1 cellular context compared by ENCODE assay signal in genomic region chr2:204988836-204989235, GRCh38.
TF ChIP-seq lines count a peak whose summit lies in the region.

No MANE protein-coding gene starts in this region.

TF ChIP-seq in GM23338, 12 proteins besides CTCF, POLR2A, EP300 and RAD21 (continued from another document):
- TF ChIP-seq ZNF462 (CRISPR knock-in tag; IDR thresholded peaks at IDR 0.05) (no peak), STAT1 (IDR thresholded peaks at IDR 0.05; ENCODE audit: unreplicated experiment) (no peak), REST (IDR thresholded peaks at IDR 0.05; ENCODE audit: unreplicated experiment) (no peak)
